2 cellular contexts compared by ENCODE assay signal in genomic region chr2:95391641-95392310, GRCh38.
TF ChIP-seq lines count a peak whose summit lies in the region.

No MANE protein-coding gene starts in this region.

TF ChIP-seq in K562, 482 proteins besides CTCF, POLR2A, EP300 and RAD21 (continued from another document):
- TF ChIP-seq, protein P1, sequence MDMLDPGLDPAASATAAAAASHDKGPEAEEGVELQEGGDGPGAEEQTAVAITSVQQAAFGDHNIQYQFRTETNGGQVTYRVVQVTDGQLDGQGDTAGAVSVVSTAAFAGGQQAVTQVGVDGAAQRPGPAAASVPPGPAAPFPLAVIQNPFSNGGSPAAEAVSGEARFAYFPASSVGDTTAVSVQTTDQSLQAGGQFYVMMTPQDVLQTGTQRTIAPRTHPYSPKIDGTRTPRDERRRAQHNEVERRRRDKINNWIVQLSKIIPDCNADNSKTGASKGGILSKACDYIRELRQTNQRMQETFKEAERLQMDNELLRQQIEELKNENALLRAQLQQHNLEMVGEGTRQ (CRISPR knock-in tag; IDR thresholded peaks at IDR 0.05), result peak; percentile 47; the same call in 1 of the 2 replicates
- TF ChIP-seq PTBP1 (IDR thresholded peaks at IDR 0.05; ENCODE audit: low read depth, low read length), result no peak
- TF ChIP-seq, protein P2, sequence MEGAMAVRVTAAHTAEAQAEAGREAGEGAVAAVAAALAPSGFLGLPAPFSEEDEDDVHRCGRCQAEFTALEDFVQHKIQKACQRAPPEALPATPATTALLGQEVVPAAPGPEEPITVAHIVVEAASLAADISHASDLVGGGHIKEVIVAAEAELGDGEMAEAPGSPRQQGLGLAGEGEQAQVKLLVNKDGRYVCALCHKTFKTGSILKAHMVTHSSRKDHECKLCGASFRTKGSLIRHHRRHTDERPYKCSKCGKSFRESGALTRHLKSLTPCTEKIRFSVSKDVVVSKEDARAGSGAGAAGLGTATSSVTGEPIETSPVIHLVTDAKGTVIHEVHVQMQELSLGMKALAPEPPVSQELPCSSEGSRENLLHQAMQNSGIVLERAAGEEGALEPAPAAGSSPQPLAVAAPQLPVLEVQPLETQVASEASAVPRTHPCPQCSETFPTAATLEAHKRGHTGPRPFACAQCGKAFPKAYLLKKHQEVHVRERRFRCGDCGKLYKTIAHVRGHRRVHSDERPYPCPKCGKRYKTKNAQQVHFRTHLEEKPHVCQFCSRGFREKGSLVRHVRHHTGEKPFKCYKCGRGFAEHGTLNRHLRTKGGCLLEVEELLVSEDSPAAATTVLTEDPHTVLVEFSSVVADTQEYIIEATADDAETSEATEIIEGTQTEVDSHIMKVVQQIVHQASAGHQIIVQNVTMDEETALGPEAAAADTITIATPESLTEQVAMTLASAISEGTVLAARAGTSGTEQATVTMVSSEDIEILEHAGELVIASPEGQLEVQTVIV (CRISPR knock-in tag; IDR thresholded peaks at IDR 0.05; ENCODE audit: borderline replicate concordance), result no peak
TF ChIP-seq in K562: peak in this region for 2.

TF ChIP-seq in liver, 16 proteins besides CTCF, POLR2A, EP300 and RAD21 (continued from another document):
- TF ChIP-seq REST (IDR thresholded peaks at IDR 0.05) (no peak), HNF4G (IDR thresholded peaks at IDR 0.05) (no peak), RXRA (IDR thresholded peaks at IDR 0.05) (peak; percentile 73 to 79), TAF1 (conservative IDR thresholded peaks at IDR 0.05) (no peak), SP1 (IDR thresholded peaks at IDR 0.05) (peak; percentile 44), FOXA1 (IDR thresholded peaks at IDR 0.05) (no peak), FOXA2 (IDR thresholded peaks at IDR 0.05) (no peak), JUND (IDR thresholded peaks at IDR 0.05) (no peak), HNF4A (conservative IDR thresholded peaks at IDR 0.05) (peak; percentile 66 to 67), NR2F2 (IDR thresholded peaks at IDR 0.05) (no peak), GABPA (IDR thresholded peaks at IDR 0.05 in 1 of 2, conservative IDR thresholded peaks at IDR 0.05 in 1 of 2) (no peak)
- TF ChIP-seq, protein P3, sequence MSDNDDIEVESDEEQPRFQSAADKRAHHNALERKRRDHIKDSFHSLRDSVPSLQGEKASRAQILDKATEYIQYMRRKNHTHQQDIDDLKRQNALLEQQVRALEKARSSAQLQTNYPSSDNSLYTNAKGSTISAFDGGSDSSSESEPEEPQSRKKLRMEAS (IDR thresholded peaks at IDR 0.05), result no peak
- TF ChIP-seq, protein P4, sequence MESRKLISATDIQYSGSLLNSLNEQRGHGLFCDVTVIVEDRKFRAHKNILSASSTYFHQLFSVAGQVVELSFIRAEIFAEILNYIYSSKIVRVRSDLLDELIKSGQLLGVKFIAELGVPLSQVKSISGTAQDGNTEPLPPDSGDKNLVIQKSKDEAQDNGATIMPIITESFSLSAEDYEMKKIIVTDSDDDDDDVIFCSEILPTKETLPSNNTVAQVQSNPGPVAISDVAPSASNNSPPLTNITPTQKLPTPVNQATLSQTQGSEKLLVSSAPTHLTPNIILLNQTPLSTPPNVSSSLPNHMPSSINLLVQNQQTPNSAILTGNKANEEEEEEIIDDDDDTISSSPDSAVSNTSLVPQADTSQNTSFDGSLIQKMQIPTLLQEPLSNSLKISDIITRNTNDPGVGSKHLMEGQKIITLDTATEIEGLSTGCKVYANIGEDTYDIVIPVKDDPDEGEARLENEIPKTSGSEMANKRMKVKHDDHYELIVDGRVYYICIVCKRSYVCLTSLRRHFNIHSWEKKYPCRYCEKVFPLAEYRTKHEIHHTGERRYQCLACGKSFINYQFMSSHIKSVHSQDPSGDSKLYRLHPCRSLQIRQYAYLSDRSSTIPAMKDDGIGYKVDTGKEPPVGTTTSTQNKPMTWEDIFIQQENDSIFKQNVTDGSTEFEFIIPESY (IDR thresholded peaks at IDR 0.05), result no peak
- TF ChIP-seq, protein P5, sequence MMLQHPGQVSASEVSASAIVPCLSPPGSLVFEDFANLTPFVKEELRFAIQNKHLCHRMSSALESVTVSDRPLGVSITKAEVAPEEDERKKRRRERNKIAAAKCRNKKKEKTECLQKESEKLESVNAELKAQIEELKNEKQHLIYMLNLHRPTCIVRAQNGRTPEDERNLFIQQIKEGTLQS (IDR thresholded peaks at IDR 0.05), result no peak
